Comparison of ENCODE assay signal across 10 cellular contexts in the genomic region with DNA sequence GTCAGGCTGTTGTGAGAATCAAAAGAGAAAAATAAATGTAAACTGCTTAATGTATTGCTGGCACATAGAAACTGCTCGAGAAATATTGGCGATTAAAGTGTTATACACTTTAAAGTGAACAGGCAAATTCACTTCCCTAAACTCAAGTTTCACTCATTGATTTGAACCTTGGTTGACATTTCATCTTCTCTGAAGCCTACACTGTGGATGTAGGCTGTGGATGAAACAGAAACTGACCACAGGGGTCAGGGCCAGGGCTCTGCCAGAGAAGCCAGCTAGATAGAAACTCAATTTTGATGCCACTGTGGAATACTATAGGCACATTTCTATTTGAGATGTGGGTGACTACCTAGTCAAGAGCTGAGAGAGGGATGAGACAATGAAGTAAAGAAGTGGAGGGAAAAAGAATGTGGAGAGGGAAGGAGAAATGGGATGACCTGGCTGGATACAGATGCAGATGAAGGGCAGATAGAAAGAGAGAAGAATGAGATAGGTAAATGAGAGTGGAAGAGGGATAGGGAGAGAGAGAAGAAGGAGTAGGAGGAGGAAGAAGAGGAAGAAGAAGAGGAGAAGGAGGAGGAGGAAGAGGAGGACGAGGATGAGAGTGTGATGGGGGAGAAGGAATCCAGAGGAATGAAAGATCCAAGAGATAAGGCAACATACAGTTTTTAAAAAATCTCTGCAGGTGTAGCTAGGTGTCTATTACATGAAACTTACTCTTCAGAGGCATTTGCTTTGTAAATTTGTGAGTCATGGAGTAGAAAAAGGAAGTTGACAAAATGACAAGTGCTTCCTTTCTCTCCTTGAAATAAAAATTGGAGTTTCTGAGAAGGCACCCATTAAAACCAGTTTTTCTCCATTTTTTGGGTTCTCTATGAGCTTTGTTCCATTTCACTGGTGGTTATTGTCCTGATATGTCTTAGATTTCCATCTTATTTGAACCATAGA. TPM values are rescaled to one million over a fixed set of nuclear protein-coding genes. Genes with fewer than 3 reads are reported as not detected.
DNase-seq lines count a peak whose midpoint lies in the region; ATAC-seq and TF ChIP-seq lines count a peak whose summit lies in the region.
"Had no signal": no experiment of that assay in that cellular context is flagged by ENCODE, and none has a peak within 500 bp of the region (broad histone marks: within the 10 kb centered on the region; RNA-seq: fewer than 3 reads in every experiment).

No MANE protein-coding gene starts in this region.

- H3K27me3 Mint-ChIP-seq in progenitor cell of endocrine pancreas = peaks cover 14% of the 10 kb centered on the region

- TF ChIP-seq CTCF in GM10248 (IDR thresholded peaks at IDR 0.05; ENCODE audit: control extremely low read depth, extremely low read depth, low read depth, missing control alignments) (no peak), progenitor cell of endocrine pancreas (IDR thresholded peaks at IDR 0.05; ENCODE audit: unreplicated experiment) (no peak), RWPE1 (conservative IDR thresholded peaks at IDR 0.05; ENCODE audit: low read depth) (no peak)

- H3K4me2 ChIP-seq in Karpas-422 (ENCODE audit: low read depth, low read length, poor library complexity, severe bottlenecking) = peak overlapping the region; percentile 62

- no peaks in the 10 kb centered on the region for H3K79me2 ChIP-seq in Karpas-422 (ENCODE audit: low read length)

- H3K36me3 Mint-ChIP-seq in progenitor cell of endocrine pancreas (ENCODE audit: insufficient read depth) = no peaks in the 10 kb centered on the region

- no peaks in the 10 kb centered on the region for H3K9me3 Mint-ChIP-seq in progenitor cell of endocrine pancreas (ENCODE audit: low read depth)

- H3K9me2 ChIP-seq in Karpas-422 (replicated peaks; ENCODE audit: insufficient read depth, low read length) = no peaks in the 10 kb centered on the region

- peaks cover 21% of the 10 kb centered on the region for H3K4me1 ChIP-seq in Karpas-422 (ENCODE audit: low read length)

- POLR2A ChIA-PET in GM10248 (lab: Yijun Ruan, JAX) (no interaction called here), RWPE1 (lab: Yijun Ruan, JAX; ENCODE audit: low non-redundant PET) (no interaction called here)

- H3K27ac ChIP-seq in Karpas-422 (ENCODE audit: low read length) (0 out of 2 replicates have a peak overlapping the region, but pooled peaks have one; percentile 26), RWPE1 (no peak overlapping the region)

- H3K27me3 ChIP-seq in Karpas-422 (ENCODE audit: low read length) = no peaks in the 10 kb centered on the region

- peak; percentile 91 for ATAC-seq in GM19328 (IDR thresholded peaks at IDR 0.05; ENCODE audit: unreplicated experiment)
- peak; percentile 99 for ATAC-seq in HG02870 (IDR thresholded peaks at IDR 0.05; ENCODE audit: unreplicated experiment)

- H3K9me3 ChIP-seq in Karpas-422 (ENCODE audit: low read length) = no peaks in the 10 kb centered on the region

- DNase-seq in GM10248 (ENCODE audit: extremely low spot score) (peak; percentile 56), Karpas-422 (peak; percentile 53), progenitor cell of endocrine pancreas (ENCODE audit: low spot score, unreplicated experiment) (no peak), RWPE1 (ENCODE audit: low spot score) (no peak)
- no peak for DNase-seq in activated CD4-positive, CD25-positive, alpha-beta regulatory T cell treated with anti-CD3 and anti-CD28 coated beads, Interleukin-2, amount 50 U/mL, for 72 hours
- no peak for DNase-seq in activated CD8-positive, alpha-beta memory T cell treated with anti-CD3 and anti-CD28 coated beads for 24 hours
- DNase-seq: caudate nucleus, NCI-H1092 had no signal

- H2AFZ ChIP-seq in Karpas-422 (ENCODE audit: low read length) = peak overlapping the region; percentile 40; the same call in 1 of the 2 replicates

- peak overlapping the region; percentile 29; the same call in 1 of the 2 replicates for H3K4me3 ChIP-seq in Karpas-422 (ENCODE audit: low read length)

- no peaks in the 10 kb centered on the region for H3K4me1 Mint-ChIP-seq in progenitor cell of endocrine pancreas (ENCODE audit: low read depth)

- H3K36me3 ChIP-seq in Karpas-422 (ENCODE audit: insufficient read depth, low read length) = no peaks in the 10 kb centered on the region

- H3K4me3 Mint-ChIP-seq in progenitor cell of endocrine pancreas (ENCODE audit: low read depth) = no peak overlapping the region

- H3K9ac ChIP-seq in Karpas-422 (ENCODE audit: low read length) = no peak overlapping the region

- no peaks in the 10 kb centered on the region for H4K20me1 ChIP-seq in Karpas-422 (ENCODE audit: insufficient read depth, low read depth, low read length)

- CTCF ChIA-PET in GM10248 (lab: Yijun Ruan, JAX) (interaction anchor here (1.3 to 2.6 kb wide), 3 partner anchors 9 to 200 kb away, joined by 4 to 11 read pairs (median 5); no protein-coding TSS in a partner anchor), RWPE1 (lab: Yijun Ruan, JAX) (interaction anchor here (0.7 kb wide), 1 partner anchor 929 kb away, joined by 7 read pairs; no protein-coding TSS in a partner anchor)

- H3K27ac Mint-ChIP-seq in progenitor cell of endocrine pancreas = no peak overlapping the region

RNA-seq across cellular contexts. Expression of a gene that starts 17.4 kb away (rescaled TPM):
- total RNA-seq in Karpas-422 (2014; rRNA removed; shearing (Covaris generic); ENCODE audit: low replicate concordance) = 7.1 and 7.2 TPM in 2 replicates
- total RNA-seq in progenitor cell of endocrine pancreas = 0.13 TPM in 1 of 2 replicates, not detected in the other

Comparison
In these comparisons a context has a peak if more than half of its experiments do, and no peak if none do; other contexts are left out.
1. DNase-seq: peak in GM10248 (single experiment) and Karpas-422 (single experiment); none in progenitor cell of endocrine pancreas (single experiment), activated CD4-positive, CD25-positive, alpha-beta regulatory T cell treated with anti-CD3 and anti-CD28 coated beads, Interleukin-2, amount 50 U/mL, for 72 hours (single experiment), RWPE1 (single experiment) and activated CD8-positive, alpha-beta memory T cell treated with anti-CD3 and anti-CD28 coated beads for 24 hours (single experiment).